8 cellular contexts compared by ENCODE assay signal in the genomic region with DNA sequence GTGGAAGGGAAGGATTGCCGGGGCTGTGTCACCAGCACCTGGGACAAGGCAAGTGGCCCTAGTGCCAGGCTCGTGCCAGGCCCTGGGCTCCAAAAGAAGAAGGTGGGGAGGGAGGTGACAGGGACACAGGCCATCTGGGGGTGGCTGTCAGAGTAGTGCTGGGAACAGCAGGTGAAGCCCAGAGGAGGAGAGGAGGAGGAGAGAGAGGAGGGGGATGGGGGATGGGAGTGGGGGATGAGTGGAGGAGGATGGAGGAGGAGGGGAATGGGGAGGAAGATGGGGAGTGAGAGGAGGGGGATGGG. TPM values are rescaled to one million over a fixed set of nuclear protein-coding genes. Genes with fewer than 3 reads are reported as not detected.
A peak's percentile ranks its signal among the peaks of the same experiment; 100 is the strongest.
DNase-seq lines count a peak whose midpoint lies in the region; ATAC-seq, FAIRE-seq and TF ChIP-seq lines count a peak whose summit lies in the region.

No MANE protein-coding gene starts in this region.

- TF ChIP-seq CTCF in Caco-2 (IDR thresholded peaks at IDR 0.05; ENCODE audit: insufficient read depth in 1 of 2, low read depth in 1 of 2, low read length in 1 of 2, severe bottlenecking in 1 of 2, unreplicated experiment in 1 of 2) (no peak), MM.1S (IDR thresholded peaks at IDR 0.05; ENCODE audit: low read length) (no peak), chondrocyte (IDR thresholded peaks at IDR 0.05) (no peak), nephron (IDR thresholded peaks at IDR 0.05; ENCODE audit: unreplicated experiment in 3 of 3) (no peak)

- in situ Hi-C loops in HAP-1 (cut with MboI; ENCODE audit: low sequenced_read_pairs) = no loop called here

- H3K4me2 ChIP-seq in MM.1S (ENCODE audit: low read depth, low read length) = peak overlapping the region; percentile 99

- H3K4me1 Mint-ChIP-seq in Caco-2 (ENCODE audit: low read depth, unreplicated experiment) (peaks cover 9% of the 10 kb centered on the region), chondrocyte (ENCODE audit: low read depth) (peaks cover 57% of the 10 kb centered on the region), nephron (peaks cover 26% of the 10 kb centered on the region)

- CTCF ChIA-PET in Caco-2 (lab: Charles Lee) = interaction anchor here (1.2 to 1.8 kb wide), 3 partner anchors 18 to 25 kb away, joined by 3 to 10 read pairs (median 4); a partner anchor contains a TSS

- H3K4me3 Mint-ChIP-seq in Caco-2 (ENCODE audit: unreplicated experiment) (no peak overlapping the region), chondrocyte (ENCODE audit: unreplicated experiment) (peak overlapping the region; percentile 71), nephron (peak overlapping the region; percentile 67 to 85 (median 79))

- H3F3A ChIP-seq in MM.1S (ENCODE audit: insufficient read depth, low read length) = peaks cover 45% of the 10 kb centered on the region

- peaks cover 19% of the 10 kb centered on the region for H3K36me3 Mint-ChIP-seq in Caco-2 (ENCODE audit: insufficient read depth, unreplicated experiment)
- no peaks in the 10 kb centered on the region for H3K36me3 Mint-ChIP-seq in chondrocyte (ENCODE audit: low read depth)
- peaks cover 11% of the 10 kb centered on the region for H3K36me3 Mint-ChIP-seq in nephron (ENCODE audit: low read depth)

- H3K9me3 ChIP-seq in Caco-2 (no peaks in the 10 kb centered on the region), MM.1S (replicated peaks; ENCODE audit: insufficient read depth, low read length) (no peaks in the 10 kb centered on the region), HAP-1 (no peaks in the 10 kb centered on the region)

- H3K9me3 Mint-ChIP-seq in Caco-2 (ENCODE audit: unreplicated experiment) = no peaks in the 10 kb centered on the region
- H3K9me3 Mint-ChIP-seq in chondrocyte (ENCODE audit: low read depth) = no peaks in the 10 kb centered on the region
- H3K9me3 Mint-ChIP-seq in nephron = no peaks in the 10 kb centered on the region

- no peak overlapping the region for H2AFZ ChIP-seq in MM.1S (ENCODE audit: low read length)

- H3K27me3 Mint-ChIP-seq in Caco-2 (ENCODE audit: insufficient read depth, unreplicated experiment) = no peaks in the 10 kb centered on the region
- no peaks in the 10 kb centered on the region for H3K27me3 Mint-ChIP-seq in chondrocyte (ENCODE audit: low read depth)
- H3K27me3 Mint-ChIP-seq in nephron (ENCODE audit: low read depth) = peaks cover 7% of the 10 kb centered on the region

- DNase-seq in Caco-2 = no peak
- peak; percentile 17 for DNase-seq in MM.1S
- DNase-seq in chondrocyte (ENCODE audit: low spot score) = no peak
- DNase-seq in urothelium cell line (ENCODE audit: low spot score) = no peak
- no peak for DNase-seq in GM19240 (ENCODE audit: insufficient read length, low spot score)
- DNase-seq in HAP-1 (ENCODE audit: low spot score in 2 of 2) = no peak

- H3K36me3 ChIP-seq in Caco-2 (ENCODE audit: control insufficient read depth, insufficient read depth, low read length) (no peaks in the 10 kb centered on the region), MM.1S (replicated peaks; ENCODE audit: insufficient read depth, low read length) (no peaks in the 10 kb centered on the region), HAP-1 (replicated peaks) (peaks cover 21% of the 10 kb centered on the region)

- H3K27ac Mint-ChIP-seq in Caco-2 (ENCODE audit: unreplicated experiment) = peak overlapping the region; percentile 75
- H3K27ac Mint-ChIP-seq in chondrocyte (ENCODE audit: unreplicated experiment) = peak overlapping the region; percentile 98
- peak overlapping the region; percentile 99 to 100 (median 100) for H3K27ac Mint-ChIP-seq in nephron

- FAIRE-seq in urothelium cell line (lab: Jason Lieb, UNC) = no peak

- no peaks in the 10 kb centered on the region for H3K9me2 ChIP-seq in MM.1S (replicated peaks; ENCODE audit: insufficient read depth, low read length)

- H3K79me2 ChIP-seq in MM.1S (ENCODE audit: low read length) = peaks cover 16% of the 10 kb centered on the region

- no peaks in the 10 kb centered on the region for H3K27me3 ChIP-seq in Caco-2 (replicated peaks; ENCODE audit: control insufficient read depth, insufficient read depth, low read length)
- H3K27me3 ChIP-seq in MM.1S (replicated peaks; ENCODE audit: insufficient read depth, low read length) = no peaks in the 10 kb centered on the region
- no peaks in the 10 kb centered on the region for H3K27me3 ChIP-seq in HAP-1 (ENCODE audit: low read depth)

- intact Hi-C loops in Caco-2 (cut with micrococcal nuclease; ENCODE audit: unreplicated experiment) = no loop called here

- no peak for ATAC-seq in GM21515 (IDR thresholded peaks at IDR 0.05; ENCODE audit: unreplicated experiment)

- BruUV-seq in Caco-2 (replicated peaks; lab: Mats Ljungman, UMichigan) = no TSS peak

- peaks cover 27% of the 10 kb centered on the region for H3K4me1 ChIP-seq in Caco-2
- peaks cover 18% of the 10 kb centered on the region for H3K4me1 ChIP-seq in MM.1S (ENCODE audit: low read length)
- peaks cover 11% of the 10 kb centered on the region for H3K4me1 ChIP-seq in HAP-1

- H3K27ac ChIP-seq in MM.1S (ENCODE audit: low read length) = peak overlapping the region; percentile 91

- H4K20me1 ChIP-seq in MM.1S (ENCODE audit: insufficient read depth, low read length) = no peaks in the 10 kb centered on the region

- POLR2A ChIA-PET in Caco-2 (lab: Charles Lee) = interaction anchor here (1.0 to 1.8 kb wide), 4 partner anchors 11 to 25 kb away, joined by 3 to 22 read pairs (median 12); a partner anchor contains a TSS

- H3K9ac ChIP-seq in MM.1S (ENCODE audit: low read length) = peak overlapping the region; percentile 87

- H3K4me3 ChIP-seq in Caco-2 (ENCODE audit: low read depth, low read length) (no peak overlapping the region), MM.1S (ENCODE audit: low read length) (peak overlapping the region; percentile 82), HAP-1 (no peak overlapping the region)

RNA-seq across cellular contexts. Expression of a gene that starts 18.7 kb away (rescaled TPM):
- total RNA-seq in Caco-2 (2022) (184 and 186 TPM in 2 replicates), chondrocyte (68.1 to 84.8 TPM (median 73.0 TPM) in 3 replicates)

RNA-seq across cellular contexts. Expression of a gene that starts 22.7 kb away (rescaled TPM):
- 75.5 and 78.8 TPM in 2 replicates for total RNA-seq in Caco-2 (2022)
- total RNA-seq in chondrocyte = 129 to 181 TPM (median 176 TPM) in 3 replicates

RNA-seq across cellular contexts. Expression of a gene that starts 29.9 kb away (rescaled TPM):
- total RNA-seq in Caco-2 (2022) = 1.5 and 2.1 TPM in 2 replicates
- 1.6 to 4.0 TPM (median 2.4 TPM) in 3 replicates for total RNA-seq in chondrocyte

RNA-seq across cellular contexts. Expression of a gene that starts 36.3 kb away (rescaled TPM):
- total RNA-seq in Caco-2 (2022) = 25.6 and 26.0 TPM in 2 replicates
- 18.6 to 21.5 TPM (median 21.1 TPM) in 3 replicates for total RNA-seq in chondrocyte
